ENCODE assay signal across 15 cellular contexts in genomic region chr22:45684169-45684568, GRCh38. TPM values are rescaled to one million over a fixed set of nuclear protein-coding genes. Genes with fewer than 3 reads are reported as not detected.
DNase-seq lines count a peak whose midpoint lies in the region; ATAC-seq, FAIRE-seq and TF ChIP-seq lines count a peak whose summit lies in the region.
"Had no signal": no experiment of that assay in that cellular context is flagged by ENCODE, and none has a peak within 500 bp of the region (broad histone marks: within the 10 kb centered on the region; RNA-seq: fewer than 3 reads in every experiment).

No MANE protein-coding gene starts in this region.

- H3K9me3 Mint-ChIP-seq in activated B cell treated with CpG ODN at 0.5 μM for 24 hours = no peaks in the 10 kb centered on the region
- H3K9me3 Mint-ChIP-seq: activated CD4-positive, alpha-beta T cell treated with anti-CD3 and anti-CD28 coated beads, Interleukin-2, amount 10 ng/mL, durations not matched to agents 7 days and 5 days; activated T-cell treated with anti-CD3 and anti-CD28 coated beads, Interleukin-2, amount 50 U/mL, for 72 hours; GM23338 had no signal

- TF ChIP-seq CTCF in GM12865 (IDR thresholded peaks at IDR 0.05; ENCODE audit: insufficient read depth, low read depth, low read length, missing control alignments) (no peak), activated B cell treated with CpG ODN at 0.5 μM for 24 hours (IDR thresholded peaks at IDR 0.05) (no peak)

- POLR2A ChIA-PET in activated B cell treated with CpG ODN at 0.5 μM for 24 hours (lab: Charles Lee) = interaction anchor here (1.0 to 1.3 kb wide), 2 partner anchors 11 to 12 kb away, joined by 3 to 4 read pairs; partner anchors contain the start of gene ATXN10

- CTCF ChIA-PET in activated B cell treated with CpG ODN at 0.5 μM for 24 hours (lab: Charles Lee) = no interaction called here

- no peaks in the 10 kb centered on the region for H3K36me3 ChIP-seq in skeletal muscle satellite cell (ENCODE audit: insufficient read depth, low read length)
- no peaks in the 10 kb centered on the region for H3K36me3 ChIP-seq in effector memory CD4-positive, alpha-beta T cell (ENCODE audit: control insufficient read depth, insufficient read depth, low read length)
- H3K36me3 ChIP-seq: adrenal gland, colonic mucosa had no signal

- DNase-seq in GM12865 (ENCODE audit: low read depth) (peak; percentile 37), NOMO-1 treated with dmso at 0.1 percent for 144 hours (lab: John Stamatoyannopoulos, UW; ENCODE audit: unreplicated experiment) (peak; percentile 89), activated B cell treated with CpG ODN at 0.5 μM for 24 hours (no peak), HTR-8/SVneo (ENCODE audit: insufficient read length, low spot score) (no peak), NCI-H1436 treated with DMSO at 0.1 percent for 48 hours (lab: John Stamatoyannopoulos, UW) (no peak)
- DNase-seq in effector memory CD4-positive, alpha-beta T cell = no peak
- DNase-seq: activated CD4-positive, alpha-beta T cell treated with anti-CD3 and anti-CD28 coated beads, Interleukin-2, amount 10 ng/mL, durations not matched to agents 7 days and 5 days; activated T-cell treated with anti-CD3 and anti-CD28 coated beads, Interleukin-2, amount 50 U/mL, for 72 hours; colonic mucosa; stimulated activated CD4-positive, alpha-beta T cell treated with anti-CD3 and anti-CD28 coated beads, Interleukin-2, amount 100 ng/mL, for 24 hours had no signal

- H3K27me3 ChIP-seq in skeletal muscle satellite cell (ENCODE audit: control insufficient read depth, insufficient read depth, low read length) = no peaks in the 10 kb centered on the region
- no peaks in the 10 kb centered on the region for H3K27me3 ChIP-seq in effector memory CD4-positive, alpha-beta T cell (replicated peaks; ENCODE audit: control insufficient read depth, insufficient read depth, low read length, poor library complexity, severe bottlenecking)
- H3K27me3 ChIP-seq: adrenal gland, colonic mucosa had no signal

- intact Hi-C loops in activated B cell treated with CpG ODN at 0.5 μM for 24 hours (cut with micrococcal nuclease) = no loop called here

- H3K4me3 ChIP-seq in GM12865 (ENCODE audit: low read depth, low read length) (no peak overlapping the region), skeletal muscle satellite cell (ENCODE audit: low read length) (peak overlapping the region; percentile 1)
- no peak overlapping the region for H3K4me3 ChIP-seq in effector memory CD4-positive, alpha-beta T cell (ENCODE audit: insufficient read depth, low read depth, low read length, poor library complexity, severe bottlenecking)
- H3K4me3 ChIP-seq: adrenal gland, colonic mucosa, GM23338 had no signal

- ATAC-seq in activated B cell treated with CpG ODN at 0.5 μM for 24 hours (ENCODE audit: low read depth) (peak; percentile 49), GM21390 (IDR thresholded peaks at IDR 0.05; ENCODE audit: unreplicated experiment) (no peak)
- ATAC-seq: activated T-cell treated with anti-CD3 and anti-CD28 coated beads, Interleukin-2, amount 50 U/mL, for 72 hours; GM23338 had no signal

- H3K27ac Mint-ChIP-seq in activated B cell treated with CpG ODN at 0.5 μM for 24 hours = no peak overlapping the region
- H3K27ac Mint-ChIP-seq: activated CD4-positive, alpha-beta T cell treated with anti-CD3 and anti-CD28 coated beads, Interleukin-2, amount 10 ng/mL, durations not matched to agents 7 days and 5 days; activated T-cell treated with anti-CD3 and anti-CD28 coated beads, Interleukin-2, amount 50 U/mL, for 72 hours; GM23338 had no signal

- peaks cover 98% of the 10 kb centered on the region for H3K4me1 ChIP-seq in skeletal muscle satellite cell (ENCODE audit: control insufficient read depth, insufficient read depth, low read length)
- H3K4me1 ChIP-seq in effector memory CD4-positive, alpha-beta T cell (ENCODE audit: control insufficient read depth, insufficient read depth, low read length, poor library complexity, severe bottlenecking) = peaks cover 6% of the 10 kb centered on the region

- H3K36me3 Mint-ChIP-seq in activated B cell treated with CpG ODN at 0.5 μM for 24 hours (ENCODE audit: low read depth) = peaks cover 3% of the 10 kb centered on the region

- no peak overlapping the region for H3K4me3 Mint-ChIP-seq in activated B cell treated with CpG ODN at 0.5 μM for 24 hours
- H3K4me3 Mint-ChIP-seq: activated CD4-positive, alpha-beta T cell treated with anti-CD3 and anti-CD28 coated beads, Interleukin-2, amount 10 ng/mL, durations not matched to agents 7 days and 5 days; activated T-cell treated with anti-CD3 and anti-CD28 coated beads, Interleukin-2, amount 50 U/mL, for 72 hours; GM23338 had no signal

- H3K4me2 ChIP-seq in skeletal muscle satellite cell (ENCODE audit: low read length) = peak overlapping the region; percentile 58
- H3K4me2 ChIP-seq: GM23338 had no signal

- no peak overlapping the region for H3K27ac ChIP-seq in effector memory CD4-positive, alpha-beta T cell (ENCODE audit: insufficient read depth, low read length, poor library complexity, severe bottlenecking)
- H3K27ac ChIP-seq: C4-2B, colonic mucosa had no signal

- H3K9ac ChIP-seq in skeletal muscle satellite cell (ENCODE audit: low read depth, low read length) = peak overlapping the region; percentile 55

- peaks cover 20% of the 10 kb centered on the region for H3K4me1 Mint-ChIP-seq in activated B cell treated with CpG ODN at 0.5 μM for 24 hours

- FAIRE-seq in HTR-8/SVneo (lab: Jason Lieb, UNC) = no peak

- H3K9me3 ChIP-seq in skeletal muscle satellite cell (replicated peaks; ENCODE audit: low read length) = no peaks in the 10 kb centered on the region
- no peaks in the 10 kb centered on the region for H3K9me3 ChIP-seq in effector memory CD4-positive, alpha-beta T cell (ENCODE audit: control insufficient read depth, low read length)
- H3K9me3 ChIP-seq: adrenal gland, colonic mucosa had no signal

- no peaks in the 10 kb centered on the region for H3K27me3 Mint-ChIP-seq in activated B cell treated with CpG ODN at 0.5 μM for 24 hours
- H3K27me3 Mint-ChIP-seq: activated CD4-positive, alpha-beta T cell treated with anti-CD3 and anti-CD28 coated beads, Interleukin-2, amount 10 ng/mL, durations not matched to agents 7 days and 5 days had no signal

RNA-seq across cellular contexts. Expression of gene ATXN10, which starts 12.5 kb away (rescaled TPM):
- 99.7 and 110 TPM in 2 replicates for total RNA-seq in activated B cell treated with CpG ODN at 0.5 μM for 24 hours
- total RNA-seq in skeletal muscle satellite cell (2012; rRNA removed) = 66.4 and 99.6 TPM in 2 replicates

Comparison
In these comparisons a context has a peak if more than half of its experiments do, and no peak if none do; other contexts are left out.
1. DNase-seq: peak in GM12865 (single experiment) and NOMO-1 treated with dmso at 0.1 percent for 144 hours (single experiment); none in activated B cell treated with CpG ODN at 0.5 μM for 24 hours (single experiment), HTR-8/SVneo (single experiment), effector memory CD4-positive, alpha-beta T cell (0 of 3) and NCI-H1436 treated with DMSO at 0.1 percent for 48 hours (single experiment).